ENCODE assay signal across 23 cellular contexts in the genomic region with DNA sequence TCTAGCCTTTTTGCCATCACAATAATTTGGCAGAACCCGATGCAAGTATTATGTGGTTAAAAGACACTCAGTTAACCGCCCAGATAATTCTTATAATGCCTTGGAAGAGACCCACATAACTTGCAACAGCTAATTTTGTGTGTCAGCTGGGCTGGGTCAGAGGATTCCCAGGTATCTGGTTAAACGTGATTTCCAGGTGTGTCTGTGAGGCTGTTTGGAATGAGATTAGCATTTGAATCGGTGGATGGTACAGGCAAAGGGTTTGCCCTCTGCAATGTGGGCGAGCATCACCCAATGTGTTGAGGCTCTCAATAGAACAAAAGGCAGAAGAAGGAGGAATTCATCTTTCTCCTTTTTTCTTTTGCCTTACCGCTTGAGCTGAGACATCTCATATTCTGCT.
DNase-seq lines count a peak whose midpoint lies in the region; ATAC-seq, FAIRE-seq and TF ChIP-seq lines count a peak whose summit lies in the region.
"Had no signal": no experiment of that assay in that cellular context is flagged by ENCODE, and none has a peak within 500 bp of the region (broad histone marks: within the 10 kb centered on the region; RNA-seq: fewer than 3 reads in every experiment).

No MANE protein-coding gene starts in this region.

- no CpG with 5 or more reads among the region's 6 CpGs for WGBS in trophoblast cell (ENCODE audit: extremely low coverage, insufficient coverage, insufficient read length)

- H3F3A ChIP-seq in GM23338 (replicated peaks; ENCODE audit: low read depth), result no peaks in the 10 kb centered on the region

- H3K79me1 ChIP-seq in trophoblast cell (ENCODE audit: low read length), result no peaks in the 10 kb centered on the region

- H2BK12ac ChIP-seq in trophoblast cell (ENCODE audit: low read length), result no peak overlapping the region

- peak; percentile 71 for FAIRE-seq in astrocyte (lab: Jason Lieb, UNC)
- FAIRE-seq: A204.1, D721Med, GM12892 had no signal

- DNase-seq in GM23338 (ENCODE audit: low spot score) (peak; percentile 36), NCI-H146 (lab: John Stamatoyannopoulos, UW) (peak; percentile 52), astrocyte (ENCODE audit: low read depth) (no peak), trophoblast cell (peak; percentile 30 to 80), CD14-positive monocyte (ENCODE audit: low spot score) (no peak)
- DNase-seq: BE2C; CD8-positive, alpha-beta T cell; COR-L47; DMS153; DMS79 treated with DMSO at 0.1 percent for 48 hours; EL; GDM1; GM23248; IMR-90; KBM-7 had no signal

- H4K12ac ChIP-seq in trophoblast cell (ENCODE audit: low read depth, low read length), result no peak overlapping the region

- no peaks in the 10 kb centered on the region; the same call in 2 of the 3 replicates for H3K9me3 Mint-ChIP-seq in GM23338
- H3K9me3 Mint-ChIP-seq in astrocyte (ENCODE audit: unreplicated experiment), result no peaks in the 10 kb centered on the region
- H3K9me3 Mint-ChIP-seq in CD14-positive monocyte, result peaks cover 2 to 13% (median 4%) of the 10 kb centered on the region in 7 donors
- H3K9me3 Mint-ChIP-seq: CD8-positive, alpha-beta T cell had no signal

- H2AFZ ChIP-seq in GM23338 (no peak overlapping the region), astrocyte (ENCODE audit: low read depth, low read length) (no peak overlapping the region), trophoblast cell (ENCODE audit: insufficient read depth, low read length, poor library complexity) (no peak overlapping the region)
- H2AFZ ChIP-seq: GM23248 had no signal

- H3K9ac ChIP-seq in astrocyte (ENCODE audit: low read length) (no peak overlapping the region), trophoblast cell (ENCODE audit: low read length) (no peak overlapping the region)
- H3K9ac ChIP-seq: GM23248 had no signal

- no peak overlapping the region for H3K14ac ChIP-seq in trophoblast cell (ENCODE audit: low read length)

- H3K18ac ChIP-seq in trophoblast cell (ENCODE audit: low read length), result no peak overlapping the region

- H3K27ac Mint-ChIP-seq in GM23338 (no peak overlapping the region), astrocyte (ENCODE audit: unreplicated experiment) (no peak overlapping the region), CD14-positive monocyte (no peak overlapping the region)
- H3K27ac Mint-ChIP-seq: CD8-positive, alpha-beta T cell had no signal

- H3K4ac ChIP-seq in trophoblast cell (ENCODE audit: low read depth, low read length), result no peak overlapping the region

- no peaks in the 10 kb centered on the region for H3K9me2 ChIP-seq in GM23338 (ENCODE audit: insufficient read depth)

- no peaks in the 10 kb centered on the region for H3K27me3 ChIP-seq in GM23338 (ENCODE audit: insufficient read depth)
- no peaks in the 10 kb centered on the region for H3K27me3 ChIP-seq in astrocyte (ENCODE audit: insufficient read depth, low read length)
- H3K27me3 ChIP-seq in trophoblast cell (ENCODE audit: insufficient read depth, low read length), result no peaks in the 10 kb centered on the region
- H3K27me3 ChIP-seq: BE2C had no signal

- ATAC-seq in GM23338 (peak; percentile 76), GM21381 (IDR thresholded peaks at IDR 0.05; ENCODE audit: unreplicated experiment) (no peak), HG03378 (IDR thresholded peaks at IDR 0.05; ENCODE audit: unreplicated experiment) (no peak), GM21360 (IDR thresholded peaks at IDR 0.05; ENCODE audit: unreplicated experiment) (no peak)
- ATAC-seq: CD8-positive, alpha-beta T cell; HCT116 had no signal

- H2AK5ac ChIP-seq in trophoblast cell (ENCODE audit: low read length), result no peak overlapping the region

- H3K79me2 ChIP-seq in GM23338 (replicated peaks; ENCODE audit: insufficient read depth) (no peaks in the 10 kb centered on the region), astrocyte (ENCODE audit: insufficient read depth, low read length) (no peaks in the 10 kb centered on the region), trophoblast cell (ENCODE audit: control insufficient read depth, insufficient read depth, low read length, poor library complexity) (no peaks in the 10 kb centered on the region)

- 0 out of 2 replicates have a peak overlapping the region, but pooled peaks have one; percentile 61 for H3K4me2 ChIP-seq in GM23338
- H3K4me2 ChIP-seq in astrocyte (ENCODE audit: low read length), result no peak overlapping the region
- no peak overlapping the region for H3K4me2 ChIP-seq in trophoblast cell (ENCODE audit: low read length)

- intact Hi-C loops in CD14-positive monocyte (cut with micrococcal nuclease), result no loop called here

- H3K4me3 Mint-ChIP-seq in GM23338 (no peak overlapping the region), astrocyte (ENCODE audit: unreplicated experiment) (no peak overlapping the region), CD14-positive monocyte (no peak overlapping the region)
- H3K4me3 Mint-ChIP-seq: CD8-positive, alpha-beta T cell had no signal

- H3K4me1 Mint-ChIP-seq in GM23338 (peaks cover 14% of the 10 kb centered on the region; the same call in 2 of the 3 replicates), astrocyte (ENCODE audit: low read depth, unreplicated experiment) (no peaks in the 10 kb centered on the region), CD14-positive monocyte (no peaks in the 10 kb centered on the region)

- H3K4me1 ChIP-seq in GM23338 (ENCODE audit: insufficient read depth) (peaks cover 6% of the 10 kb centered on the region; the same call in 1 of the 2 replicates), astrocyte (ENCODE audit: insufficient read depth, low read length) (no peaks in the 10 kb centered on the region), trophoblast cell (ENCODE audit: control insufficient read depth in 1 of 2, insufficient read depth in 2 of 2, low read length in 2 of 2) (no peaks in the 10 kb centered on the region)
- H3K4me1 ChIP-seq: BE2C had no signal

- no peaks in the 10 kb centered on the region for H3K36me3 ChIP-seq in GM23338 (ENCODE audit: insufficient read depth)
- H3K36me3 ChIP-seq in astrocyte (ENCODE audit: insufficient read depth, low read length), result no peaks in the 10 kb centered on the region
- H3K36me3 ChIP-seq in trophoblast cell (ENCODE audit: control insufficient read depth in 1 of 2, insufficient read depth in 2 of 2, low read length in 2 of 2), result no peaks in the 10 kb centered on the region
- H3K36me3 ChIP-seq: BE2C had no signal

- no peak overlapping the region for H3K23ac ChIP-seq in trophoblast cell (ENCODE audit: low read length)

- H3K36me3 Mint-ChIP-seq in GM23338 (ENCODE audit: low read depth), result no peaks in the 10 kb centered on the region
- no peaks in the 10 kb centered on the region for H3K36me3 Mint-ChIP-seq in astrocyte (ENCODE audit: low read depth, unreplicated experiment)
- H3K36me3 Mint-ChIP-seq in CD14-positive monocyte, result no peaks in the 10 kb centered on the region
- H3K36me3 Mint-ChIP-seq: CD8-positive, alpha-beta T cell had no signal

- H4K20me1 ChIP-seq in GM23338 (replicated peaks; ENCODE audit: insufficient read depth) (no peaks in the 10 kb centered on the region), astrocyte (ENCODE audit: insufficient read depth, low read length) (no peaks in the 10 kb centered on the region)

- H3K27ac ChIP-seq in GM23338 (ENCODE audit: low read depth), result no peak overlapping the region
- H3K27ac ChIP-seq in astrocyte (ENCODE audit: low read depth, low read length), result no peak overlapping the region
- H3K27ac ChIP-seq in trophoblast cell (ENCODE audit: low read depth, low read length), result no peak overlapping the region
- H3K27ac ChIP-seq: C4-2B, GM23248 had no signal

- H3K4me3 ChIP-seq in GM23338, result no peak overlapping the region
- H3K4me3 ChIP-seq in astrocyte (ENCODE audit: insufficient read depth, low read depth, low read length), result no peak overlapping the region
- no peak overlapping the region for H3K4me3 ChIP-seq in trophoblast cell (ENCODE audit: low read depth, low read length)
- H3K4me3 ChIP-seq: GM23248 had no signal

- H3K27me3 Mint-ChIP-seq in GM23338 (ENCODE audit: insufficient read depth, low read depth, poor library complexity), result no peaks in the 10 kb centered on the region
- H3K27me3 Mint-ChIP-seq in astrocyte (ENCODE audit: low read depth, unreplicated experiment), result no peaks in the 10 kb centered on the region
- H3K27me3 Mint-ChIP-seq in CD14-positive monocyte (ENCODE audit: low read depth in 3 of 3), result peaks cover 0 to 1% (median 1%) of the 10 kb centered on the region in 3 donors

- no peak overlapping the region for H2BK120ac ChIP-seq in trophoblast cell (ENCODE audit: insufficient read depth, low read length, poor library complexity)

- no peak overlapping the region for H4K91ac ChIP-seq in trophoblast cell (ENCODE audit: low read depth, low read length)

- no peak overlapping the region for H4K8ac ChIP-seq in trophoblast cell (ENCODE audit: low read depth, low read length)

- no peak overlapping the region for H2BK5ac ChIP-seq in trophoblast cell (ENCODE audit: low read depth, low read length, poor library complexity)

- TF ChIP-seq CTCF in GM23338 (conservative IDR thresholded peaks at IDR 0.05; ENCODE audit: low read depth in 2 of 2) (no peak), astrocyte (IDR thresholded peaks at IDR 0.05; ENCODE audit: insufficient read depth, low read depth, low read length) (no peak), CD14-positive monocyte (IDR thresholded peaks at IDR 0.05) (no peak)

- H3K9me3 ChIP-seq in astrocyte (ENCODE audit: insufficient read depth, low read depth, low read length) (no peaks in the 10 kb centered on the region), trophoblast cell (ENCODE audit: insufficient read depth, low read depth, low read length) (no peaks in the 10 kb centered on the region)
- H3K9me3 ChIP-seq: BE2C had no signal

TF ChIP-seq in GM23338, 12 proteins besides CTCF, POLR2A, EP300 and RAD21 (continues in another document):
- no peak for TF ChIP-seq EZH2phosphoT487 (IDR thresholded peaks at IDR 0.05; ENCODE audit: unreplicated experiment)

Comparison
In these comparisons a context has a peak if more than half of its experiments do, and no peak if none do; other contexts are left out.
1. DNase-seq: peak in GM23338 (single experiment), NCI-H146 (single experiment) and trophoblast cell (2 of 2); none in astrocyte (single experiment) and CD14-positive monocyte (single experiment).